In genomic region chr6:147251072-147251471, GRCh38 we compare ENCODE assay signal across 24 cellular contexts. TPM values are rescaled to one million over a fixed set of nuclear protein-coding genes. Genes with fewer than 3 reads are reported as not detected.
DNase-seq lines count a peak whose midpoint lies in the region; ATAC-seq and TF ChIP-seq lines count a peak whose summit lies in the region.
"Had no signal": no experiment of that assay in that cellular context is flagged by ENCODE, and none has a peak within 500 bp of the region (broad histone marks: within the 10 kb centered on the region; RNA-seq: fewer than 3 reads in every experiment).

No MANE protein-coding gene starts in this region.

- no peak overlapping the region for H2AFZ ChIP-seq in neuronal stem cell (ENCODE audit: low read length)

- H4K8ac ChIP-seq in neuronal stem cell (ENCODE audit: low read depth, low read length), result no peak overlapping the region

- H3K4me3 Mint-ChIP-seq in endothelial cell (ENCODE audit: unreplicated experiment) (peak overlapping the region; percentile 79), endodermal cell (no peak overlapping the region)
- H3K4me3 Mint-ChIP-seq: CD14-positive monocyte; CD4-positive, alpha-beta memory T cell; CD4-positive, CD25-positive, alpha-beta regulatory T cell; CD8-positive, alpha-beta memory T cell had no signal

- H2BK12ac ChIP-seq in neuronal stem cell (ENCODE audit: low read length), result no peak overlapping the region

- H3K4me1 ChIP-seq in right atrium auricular region (no peaks in the 10 kb centered on the region), neuronal stem cell (ENCODE audit: control insufficient read depth in 2 of 2, insufficient read depth in 1 of 2, low read depth in 1 of 2, low read length in 2 of 2) (peaks cover 4 to 6% of the 10 kb centered on the region in 2 donors), endodermal cell (ENCODE audit: control insufficient read depth, insufficient read depth, low read length) (no peaks in the 10 kb centered on the region)
- H3K4me1 ChIP-seq: BE2C, BLaER1 had no signal

- no peak overlapping the region for H2BK120ac ChIP-seq in neuronal stem cell (ENCODE audit: low read depth, low read length)

- H3K4me2 ChIP-seq in neuronal stem cell (ENCODE audit: insufficient read depth, low read length, poor library complexity, severe bottlenecking), result no peak overlapping the region
- H3K4me2 ChIP-seq: BLaER1 had no signal

- no peaks in the 10 kb centered on the region for H3K27me3 ChIP-seq in right atrium auricular region
- H3K27me3 ChIP-seq in neuronal stem cell (ENCODE audit: control insufficient read depth in 3 of 3, insufficient read depth in 3 of 3, low read depth in 1 of 3, low read length in 3 of 3), result no peaks in the 10 kb centered on the region
- no peaks in the 10 kb centered on the region for H3K27me3 ChIP-seq in endodermal cell (ENCODE audit: control insufficient read depth, insufficient read depth, low read length, poor library complexity, severe bottlenecking)
- H3K27me3 ChIP-seq: BE2C, BLaER1 had no signal

- peaks cover 6% of the 10 kb centered on the region for H3K27me3 Mint-ChIP-seq in endothelial cell (ENCODE audit: unreplicated experiment)
- H3K27me3 Mint-ChIP-seq in endodermal cell (ENCODE audit: insufficient read depth), result no peaks in the 10 kb centered on the region
- H3K27me3 Mint-ChIP-seq: CD4-positive, alpha-beta memory T cell; CD4-positive, CD25-positive, alpha-beta regulatory T cell; CD8-positive, alpha-beta memory T cell had no signal

- H3K23ac ChIP-seq in neuronal stem cell (ENCODE audit: low read depth, low read length, poor library complexity), result no peak overlapping the region

- no peak for ATAC-seq in Right ventricle myocardium superior (ENCODE audit: poor library complexity)
- ATAC-seq: GM12878 had no signal

- H3K79me1 ChIP-seq in neuronal stem cell (ENCODE audit: low read depth, low read length), result no peaks in the 10 kb centered on the region

- peaks cover 14% of the 10 kb centered on the region for H3K4me1 Mint-ChIP-seq in endothelial cell (ENCODE audit: unreplicated experiment)
- H3K4me1 Mint-ChIP-seq in endodermal cell, result peaks cover 4% of the 10 kb centered on the region
- H3K4me1 Mint-ChIP-seq: CD14-positive monocyte had no signal

- no peak overlapping the region for H3K4ac ChIP-seq in neuronal stem cell (ENCODE audit: low read length)

- DNase-seq in Right ventricle myocardium superior (peak; percentile 14), right atrium auricular region (ENCODE audit: low spot score) (no peak), endothelial cell (ENCODE audit: low spot score) (no peak), neuronal stem cell (ENCODE audit: low spot score) (no peak), endodermal cell (no peak)
- DNase-seq in activated CD4-positive, alpha-beta T cell treated with anti-CD3 and anti-CD28 coated beads, Interleukin-2, amount 50 U/mL, for 1 hour, result no peak
- DNase-seq: 8988T; ACHN; BE2C; C1 segment of cervical spinal cord; CD4-positive, alpha-beta memory T cell; CD4-positive, CD25-positive, alpha-beta regulatory T cell; CD8-positive, alpha-beta memory T cell; COR-L47; DMS 273 treated with DMSO at 0.1 percent for 48 hours; DMS153; DMS53; DMS79; DND-41; EL; GDM1 had no signal

- H2AK5ac ChIP-seq in neuronal stem cell (ENCODE audit: low read depth, low read length), result no peak overlapping the region

- H2BK15ac ChIP-seq in neuronal stem cell (ENCODE audit: low read length), result no peak overlapping the region

- WGBS in neuronal stem cell (ENCODE audit: extremely low coverage in 2 of 2, insufficient read length in 2 of 2, insufficient replicate concordance in 1 of 2), 2 donors, result no CpG with 5 or more reads among the region's 16 CpGs
- 96 to 97% methylated on average over 15 to 16 of the region's 16 CpGs for whole genome bisulfite sequencing in endodermal cell (ENCODE audit: insufficient coverage in 1 of 2, insufficient read length in 1 of 2), 2 experiments

- no peak overlapping the region for H3K27ac ChIP-seq in right atrium auricular region
- no peak overlapping the region for H3K27ac ChIP-seq in neuronal stem cell (replicated peaks; ENCODE audit: low read length)
- no peak overlapping the region for H3K27ac ChIP-seq in endodermal cell (ENCODE audit: low read depth, low read length)
- H3K27ac ChIP-seq: BLaER1 had no signal

- no peak overlapping the region for H2BK5ac ChIP-seq in neuronal stem cell (ENCODE audit: low read length)

- H3K36me3 ChIP-seq in right atrium auricular region, result peaks cover 12% of the 10 kb centered on the region
- peaks cover 5% of the 10 kb centered on the region in 2 donors for H3K36me3 ChIP-seq in neuronal stem cell (replicated peaks in 1 of 2; ENCODE audit: control insufficient read depth in 2 of 2, insufficient read depth in 2 of 2, low read length in 2 of 2)
- H3K36me3 ChIP-seq in endodermal cell (ENCODE audit: control insufficient read depth, insufficient read depth, low read length), result peaks cover 35% of the 10 kb centered on the region

- H3K9me3 ChIP-seq in right atrium auricular region (no peaks in the 10 kb centered on the region), neuronal stem cell (replicated peaks in 1 of 2; ENCODE audit: control insufficient read depth in 2 of 2, insufficient read depth in 1 of 2, low read depth in 1 of 2, low read length in 2 of 2) (no peaks in the 10 kb centered on the region), endodermal cell (ENCODE audit: control insufficient read depth, low read length) (peaks cover 34% of the 10 kb centered on the region)
- H3K9me3 ChIP-seq: BE2C had no signal

- H3K9me3 Mint-ChIP-seq in endothelial cell (ENCODE audit: unreplicated experiment), result no peaks in the 10 kb centered on the region
- H3K9me3 Mint-ChIP-seq in endodermal cell, result peaks cover 26% of the 10 kb centered on the region

- no peak overlapping the region for H3K14ac ChIP-seq in neuronal stem cell (ENCODE audit: low read length)

- H3K36me3 Mint-ChIP-seq in endothelial cell (ENCODE audit: low read depth, unreplicated experiment) (peaks cover 58% of the 10 kb centered on the region), endodermal cell (ENCODE audit: low read depth) (peaks cover 64% of the 10 kb centered on the region)

- no peak overlapping the region for H3K27ac Mint-ChIP-seq in endothelial cell (ENCODE audit: unreplicated experiment)
- H3K27ac Mint-ChIP-seq in endodermal cell, result no peak overlapping the region
- H3K27ac Mint-ChIP-seq: CD14-positive monocyte; CD4-positive, alpha-beta memory T cell; CD4-positive, CD25-positive, alpha-beta regulatory T cell; CD8-positive, alpha-beta memory T cell had no signal

- H4K91ac ChIP-seq in neuronal stem cell (ENCODE audit: low read depth, low read length, poor library complexity), result no peak overlapping the region

- no peak overlapping the region for H3K9ac ChIP-seq in neuronal stem cell (ENCODE audit: low read depth, low read length, poor library complexity)
- no peak overlapping the region for H3K9ac ChIP-seq in endodermal cell (ENCODE audit: extremely low read depth, low read length, poor library complexity, severe bottlenecking)
- H3K9ac ChIP-seq: BLaER1 had no signal

- H3K4me3 ChIP-seq in right atrium auricular region, result no peak overlapping the region
- peak overlapping the region in 1 of 2 donors; percentile 22 for H3K4me3 ChIP-seq in neuronal stem cell (ENCODE audit: low read length in 2 of 2)
- H3K4me3 ChIP-seq in endodermal cell (ENCODE audit: low read length), result no peak overlapping the region
- H3K4me3 ChIP-seq: BLaER1, GM12878 had no signal

- peak overlapping the region; percentile 76 for H3K18ac ChIP-seq in neuronal stem cell (ENCODE audit: low read length)

- TF ChIP-seq CTCF in right atrium auricular region (IDR thresholded peaks at IDR 0.05) (no peak), endothelial cell (IDR thresholded peaks at IDR 0.05; ENCODE audit: unreplicated experiment) (no peak), endodermal cell (conservative IDR thresholded peaks at IDR 0.05) (no peak)

- intact Hi-C loops in Right ventricle myocardium superior (cut with DNase I), result no loop called here

RNA-seq across cellular contexts. Expression of gene STXBP5, which starts 46.9 kb away (rescaled TPM):
- total RNA-seq in Right ventricle myocardium superior, result 13.0 TPM
- total RNA-seq in right atrium auricular region, result 10 to 100 TPM in 1 of 2 donors, 1 to 10 TPM in 1; 9.9 to 13.6 TPM
- total RNA-seq in endothelial cell (ENCODE audit: unreplicated experiment), result 26.9 TPM
- polyA plus RNA-seq in neuronal stem cell (2013, experiment 1 of 2), result 2.3 TPM
- polyA plus RNA-seq in neuronal stem cell (2013, experiment 2 of 2), result 2.6 TPM
- total RNA-seq in endodermal cell, result 10 to 100 TPM; 19.2 to 25.2 TPM
- polyA plus RNA-seq in endodermal cell (2013, experiment 1 of 2), result 5.2 TPM
- 6.2 TPM for polyA plus RNA-seq in endodermal cell (2013, experiment 2 of 2)
